23 cellular contexts compared by ENCODE assay signal in genomic region chr14:63673255-63673654, GRCh38.
"Had no signal": no experiment of that assay in that cellular context is flagged by ENCODE, and none has a peak within 500 bp of the region (broad histone marks: within the 10 kb centered on the region; RNA-seq: fewer than 3 reads in every experiment).

No MANE protein-coding gene starts in this region.

- H3K4me1 Mint-ChIP-seq: activated naive CD8-positive, alpha-beta T cell treated with anti-CD3 and anti-CD28 coated beads, Interleukin-2, amount 50 U/mL, for 24 hours had no signal

- DNase-seq: activated CD4-positive, alpha-beta memory T cell treated with anti-CD3 and anti-CD28 coated beads for 36 hours; activated CD4-positive, alpha-beta T cell treated with anti-CD3 and anti-CD28 coated beads for 48 hours; activated CD8-positive, alpha-beta memory T cell treated with anti-CD3 and anti-CD28 coated beads for 24 hours; activated effector memory CD4-positive, alpha-beta T cell treated with anti-CD3 and anti-CD28 coated beads, Interleukin-2, amount 50 U/mL, for 16 hours; activated naive CD4-positive, alpha-beta T cell treated with Interleukin-2 at 50 U/mL for 16 hours; activated naive CD8-positive, alpha-beta T cell treated with anti-CD3 and anti-CD28 coated beads, Interleukin-2, amount 50 U/mL, for 24 hours; activated T-cell treated with anti-CD3 and anti-CD28 coated beads, Interleukin-2, amount 50 U/mL, for 4 hours; amygdala; cerebellar nuclear complex; Kasumi-1; NCI-H1105 treated with DMSO at 0.1 percent for 48 hours; NCI-H1436 treated with DMSO at 0.1 percent for 48 hours; NCI-H187; NCI-H2081; NCI-H69; NK-92 treated with Interleukin-12 subunit alpha and Interleukin-12 subunit beta, amount 100 ng/mL, for 24 hours; Peyer's patch; SHP77; T-helper 2 cell had no signal

- H3K36me3 Mint-ChIP-seq: activated CD4-positive, alpha-beta memory T cell treated with anti-CD3 and anti-CD28 coated beads for 36 hours; activated naive CD4-positive, alpha-beta T cell treated with anti-CD3 and anti-CD28 coated beads, Interleukin-2, amount 50 U/mL, for 72 hours had no signal

- H3K27me3 Mint-ChIP-seq: activated CD4-positive, alpha-beta memory T cell treated with anti-CD3 and anti-CD28 coated beads for 36 hours; activated naive CD8-positive, alpha-beta T cell treated with anti-CD3 and anti-CD28 coated beads, Interleukin-2, amount 50 U/mL, for 24 hours had no signal

- FAIRE-seq: colon had no signal

- H3K4me3 ChIP-seq: Peyer's patch had no signal

- H3K36me3 ChIP-seq: Peyer's patch had no signal

- H3K9me3 ChIP-seq: Peyer's patch had no signal

- H3K27ac Mint-ChIP-seq: activated CD4-positive, alpha-beta memory T cell treated with anti-CD3 and anti-CD28 coated beads for 36 hours; activated naive CD4-positive, alpha-beta T cell treated with anti-CD3 and anti-CD28 coated beads, Interleukin-2, amount 50 U/mL, for 72 hours; activated naive CD8-positive, alpha-beta T cell treated with anti-CD3 and anti-CD28 coated beads, Interleukin-2, amount 50 U/mL, for 24 hours had no signal

- H3K27me3 ChIP-seq: Peyer's patch had no signal

- H3K27ac ChIP-seq: Peyer's patch, RWPE1 had no signal

- ATAC-seq: activated CD4-positive, CD25-positive, alpha-beta regulatory T cell treated with anti-CD3 and anti-CD28 coated beads, Interleukin-2, amount 50 U/mL, for 24 hours; activated naive CD4-positive, alpha-beta T cell treated with anti-CD3 and anti-CD28 coated beads, Interleukin-2, amount 50 U/mL, for 72 hours; activated naive CD8-positive, alpha-beta T cell treated with anti-CD3 and anti-CD28 coated beads, Interleukin-2, amount 50 U/mL, for 24 hours; activated T-cell treated with anti-CD3 and anti-CD28 coated beads, Interleukin-2, amount 50 U/mL, for 4 hours had no signal

- H3K4me1 ChIP-seq: Peyer's patch had no signal

- H3K9me3 Mint-ChIP-seq: activated CD4-positive, alpha-beta memory T cell treated with anti-CD3 and anti-CD28 coated beads for 36 hours; activated naive CD4-positive, alpha-beta T cell treated with anti-CD3 and anti-CD28 coated beads, Interleukin-2, amount 50 U/mL, for 72 hours; activated naive CD8-positive, alpha-beta T cell treated with anti-CD3 and anti-CD28 coated beads, Interleukin-2, amount 50 U/mL, for 24 hours; activated T-cell treated with anti-CD3 and anti-CD28 coated beads, Interleukin-2, amount 50 U/mL, for 4 hours had no signal

- H3K4me3 Mint-ChIP-seq: activated CD4-positive, alpha-beta memory T cell treated with anti-CD3 and anti-CD28 coated beads for 36 hours; activated naive CD8-positive, alpha-beta T cell treated with anti-CD3 and anti-CD28 coated beads, Interleukin-2, amount 50 U/mL, for 24 hours; activated T-cell treated with anti-CD3 and anti-CD28 coated beads, Interleukin-2, amount 50 U/mL, for 4 hours had no signal
